8 cellular contexts compared by ENCODE assay signal in the genomic region with DNA sequence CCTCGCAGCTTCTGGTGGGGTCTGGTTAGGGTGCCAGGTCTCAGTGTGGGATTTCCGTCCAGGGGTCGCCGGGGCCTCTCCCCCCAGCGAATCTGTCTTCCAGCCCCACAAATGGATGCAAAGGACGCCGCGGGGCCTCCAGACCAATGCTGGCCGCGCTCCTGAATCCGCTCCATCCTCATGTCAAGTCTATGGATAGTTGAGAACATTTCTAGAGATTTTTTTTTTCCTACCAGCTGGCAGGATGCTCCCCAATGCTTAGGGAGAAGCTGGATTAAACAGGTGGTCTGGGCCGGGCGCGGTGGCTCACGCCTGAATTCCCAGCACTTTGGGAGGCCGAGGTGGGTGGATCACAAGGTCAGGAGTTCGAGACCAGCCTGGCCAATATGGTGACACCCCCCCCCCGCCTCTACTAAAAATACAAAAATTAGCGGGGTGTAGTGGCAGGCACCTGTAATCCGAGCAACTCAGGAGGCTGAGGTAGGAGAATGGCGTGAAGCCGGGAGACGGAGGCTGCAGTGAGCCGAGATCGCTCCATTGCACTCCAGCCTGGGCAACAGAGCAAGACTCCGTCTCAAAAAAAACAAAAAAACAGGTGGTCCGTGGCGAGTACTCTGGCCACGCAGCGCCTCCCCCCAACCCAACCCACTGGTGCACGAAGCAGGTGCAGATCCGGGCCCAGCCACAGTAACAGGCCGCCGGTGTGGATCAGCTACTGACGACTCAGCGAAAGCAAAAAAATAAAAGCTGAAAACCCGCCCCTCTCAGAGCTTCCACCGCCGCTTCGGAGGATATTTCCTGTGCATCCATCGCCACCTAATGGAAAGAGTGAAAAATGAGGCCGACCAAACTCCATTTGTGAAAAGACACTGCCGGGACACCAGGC. TPM values are rescaled to one million over a fixed set of nuclear protein-coding genes. Genes with fewer than 3 reads are reported as not detected.
DNase-seq lines count a peak whose midpoint lies in the region; ATAC-seq, FAIRE-seq and TF ChIP-seq lines count a peak whose summit lies in the region.

No MANE protein-coding gene starts in this region.

- H3K27ac ChIP-seq in DND-41 (ENCODE audit: low read length) (0 out of 2 replicates have a peak overlapping the region, but pooled peaks have one; percentile 38), mesodermal cell (ENCODE audit: low read depth, low read length, severe bottlenecking) (peak overlapping the region; percentile 75)

- H3K4me1 ChIP-seq in DND-41 (ENCODE audit: insufficient read depth, low read length), result peaks cover 26% of the 10 kb centered on the region
- peaks cover 15% of the 10 kb centered on the region for H3K4me1 ChIP-seq in mesodermal cell (ENCODE audit: control insufficient read depth, insufficient read depth, low read length, poor library complexity, severe bottlenecking)

- ATAC-seq in DND-41 (ENCODE audit: insufficient read depth, low read depth) (peak; percentile 82), GM21529 (IDR thresholded peaks at IDR 0.05; ENCODE audit: unreplicated experiment) (no peak)

- no peaks in the 10 kb centered on the region; the same call in 1 of the 2 replicates for H4K20me1 ChIP-seq in DND-41 (ENCODE audit: insufficient read depth, low read length)

- H3K9ac ChIP-seq in DND-41 (ENCODE audit: low read depth, low read length), result peak overlapping the region; percentile 42

- WGBS in mesodermal cell (ENCODE audit: insufficient coverage in 2 of 2), 2 experiments, result 54 to 61% methylated on average over 29 to 30 of the region's 43 CpGs

- TF ChIP-seq CTCF in DND-41 (IDR thresholded peaks at IDR 0.05; ENCODE audit: borderline replicate concordance, extremely low read depth, low read length, poor library complexity, severe bottlenecking), result peak; percentile 91

- no peaks in the 10 kb centered on the region for H3K9me3 ChIP-seq in DND-41 (ENCODE audit: insufficient read depth, low read length, severe bottlenecking)
- H3K9me3 ChIP-seq in mesodermal cell (ENCODE audit: control insufficient read depth, low read length), result no peaks in the 10 kb centered on the region

- H3K4me3 ChIP-seq in DND-41 (ENCODE audit: low read depth in 1 of 2, low read length in 2 of 2) (peak overlapping the region in 1 of 2 experiments; percentile 47; a peak in 2 of 4 replicates), mesodermal cell (ENCODE audit: extremely low read depth, insufficient read depth, low read length, poor library complexity, severe bottlenecking) (peak overlapping the region; percentile 82)

- peaks cover 16% of the 10 kb centered on the region for H3K27me3 ChIP-seq in DND-41 (ENCODE audit: insufficient read depth, low read length, poor library complexity)

- FAIRE-seq in endometrium (lab: Jason Lieb, UNC), result peak; percentile 72

- peak; percentile 85 for DNase-seq in DND-41
- DNase-seq in HT-29 (ENCODE audit: low spot score), result peak; percentile 86
- peak; percentile 87 for DNase-seq in NOMO-1 treated with DMSO at 0.1 percent for 48 hours (lab: John Stamatoyannopoulos, UW; ENCODE audit: unreplicated experiment)
- DNase-seq in activated CD8-positive, alpha-beta memory T cell treated with anti-CD3 and anti-CD28 coated beads for 48 hours (ENCODE audit: low read depth in 2 of 3, low spot score in 2 of 3), result peak in 2 of 3 experiments; percentile 41 to 50
- DNase-seq in stimulated activated CD8-positive, alpha-beta memory T cell treated with anti-CD3 and anti-CD28 coated beads, Interleukin-15, amount 100 ng/mL, for 24 hours (ENCODE audit: low read depth), result peak; percentile 25

- no peaks in the 10 kb centered on the region for H3K79me2 ChIP-seq in DND-41 (ENCODE audit: insufficient read depth, low read length)

- H3K36me3 ChIP-seq in DND-41 (ENCODE audit: insufficient read depth, low read length) (no peaks in the 10 kb centered on the region), mesodermal cell (ENCODE audit: control insufficient read depth, insufficient read depth, low read length) (no peaks in the 10 kb centered on the region)

- peak overlapping the region; percentile 89 for H3K4me2 ChIP-seq in DND-41 (ENCODE audit: insufficient read depth, low read length)

- H2AFZ ChIP-seq in DND-41 (ENCODE audit: low read depth, low read length), result peak overlapping the region; percentile 75

RNA-seq across cellular contexts. Expression of a gene that starts 1.1 kb away (rescaled TPM):
- total RNA-seq in HT-29 (2014; rRNA removed; shearing (Covaris generic)), result 64.3 and 71.6 TPM in 2 replicates
- polyA plus RNA-seq in mesodermal cell (2013, experiment 1 of 2), result 78.8 TPM
- 76.4 TPM for polyA plus RNA-seq in mesodermal cell (2013, experiment 2 of 2)

RNA-seq across cellular contexts. Expression of a gene that starts 16.3 kb away (rescaled TPM):
- total RNA-seq in HT-29 (2014; rRNA removed; shearing (Covaris generic)), result 7.3 and 7.7 TPM in 2 replicates
- 14.5 TPM for polyA plus RNA-seq in mesodermal cell (2013, experiment 1 of 2)
- 13.0 TPM for polyA plus RNA-seq in mesodermal cell (2013, experiment 2 of 2)

Comparison
In these comparisons a context has a peak if more than half of its experiments do, and no peak if none do; other contexts are left out.
1. DNase-seq: peak in every context shown above with its lines; median percentile 87 in NOMO-1 treated with DMSO at 0.1 percent for 48 hours; 86 in HT-29; 85 in DND-41; 46 in activated CD8-positive, alpha-beta memory T cell treated with anti-CD3 and anti-CD28 coated beads for 48 hours; 25 in stimulated activated CD8-positive, alpha-beta memory T cell treated with anti-CD3 and anti-CD28 coated beads, Interleukin-15, amount 100 ng/mL, for 24 hours.